In genomic region chr13:34156841-34157365, GRCh38 we compare ENCODE assay signal across 7 cellular contexts.
DNase-seq lines count a peak whose midpoint lies in the region; ATAC-seq, FAIRE-seq and TF ChIP-seq lines count a peak whose summit lies in the region.

No MANE protein-coding gene starts in this region.

- H3K4me1 ChIP-seq in SJSA1 (replicated peaks): peaks cover 41% of the 10 kb centered on the region
- peaks cover 46% of the 10 kb centered on the region for H3K4me1 ChIP-seq in mammary epithelial cell (ENCODE audit: insufficient read depth, low read length)
- peaks cover 21% of the 10 kb centered on the region for H3K4me1 ChIP-seq in HepG2 (ENCODE audit: insufficient read depth, low read length)

- peak overlapping the region; percentile 36 for H2AFZ ChIP-seq in mammary epithelial cell (ENCODE audit: low read depth, low read length)
- no peak overlapping the region for H2AFZ ChIP-seq in HepG2 (ENCODE audit: low read length)

- in situ Hi-C loops in mammary epithelial cell (cut with MboI; ENCODE audit: low sequenced_read_pairs in 2 of 2): no loop called here
- in situ Hi-C loops in HepG2 (cut with HindIII; ENCODE audit: extremely low pct_ligation_motif_present, low pct_unique_long_range_greater_than_20kb): no loop called here

- H3K27me3 ChIP-seq in SJSA1 (replicated peaks) (no peaks in the 10 kb centered on the region), mammary epithelial cell (ENCODE audit: insufficient read depth, low read length) (no peaks in the 10 kb centered on the region), HepG2 (ENCODE audit: control insufficient read depth in 1 of 2, insufficient read depth in 2 of 2, low read length in 2 of 2) (no peaks in the 10 kb centered on the region)

- TF ChIP-seq RAD21 in HepG2 (CRISPR knock-in tag; IDR thresholded peaks at IDR 0.05): no peak

- 3% methylated on average over 11 of the region's 12 CpGs for WGBS in mammary epithelial cell (ENCODE audit: low coverage, missing lambda C conversion rate)
- 15% methylated on average over 12 of the region's 12 CpGs for WGBS in HepG2 (ENCODE audit: low lambda C conversion rate)

- ATAC-seq in GM21825 (IDR thresholded peaks at IDR 0.05; ENCODE audit: unreplicated experiment): peak; percentile 100
- ATAC-seq in HepG2: peak; percentile 99

- TF ChIP-seq CTCF in GM12865 (IDR thresholded peaks at IDR 0.05; ENCODE audit: insufficient read depth, low read depth, low read length, missing control alignments): no peak
- no peak for TF ChIP-seq CTCF in mammary epithelial cell (conservative IDR thresholded peaks at IDR 0.05 in 1 of 2, IDR thresholded peaks at IDR 0.05 in 1 of 2; ENCODE audit: extremely low read depth in 1 of 2, insufficient read depth in 1 of 2, low read depth in 1 of 2, low read length in 2 of 2)
- no peak for TF ChIP-seq CTCF in HepG2 (CRISPR knock-in tag; IDR thresholded peaks at IDR 0.05)

- TF ChIP-seq POLR2A in HepG2 (IDR thresholded peaks at IDR 0.05; ENCODE audit: insufficient read depth in 1 of 2, low read depth in 2 of 2, low read length in 2 of 2): no peak

- CTCF ChIA-PET in mammary epithelial cell (lab: Charles Lee; ENCODE audit: low non-redundant PET): no interaction called here
- CTCF ChIA-PET in HepG2 (lab: Yijun Ruan, JAX; ENCODE audit: low intra/inter-chr PET ratio, low total read pairs): no interaction called here

- BruUV-seq in mammary epithelial cell (replicated peaks; lab: Mats Ljungman, UMichigan) (no TSS peak), HepG2 (replicated peaks; lab: Mats Ljungman, UMichigan) (no TSS peak)

- no peaks in the 10 kb centered on the region for H3K9me3 ChIP-seq in SJSA1 (replicated peaks)
- no peaks in the 10 kb centered on the region for H3K9me3 ChIP-seq in mammary epithelial cell (replicated peaks; ENCODE audit: insufficient read depth, low read length)
- no peaks in the 10 kb centered on the region for H3K9me3 ChIP-seq in HepG2 (ENCODE audit: low read length)

- H3K79me2 ChIP-seq in mammary epithelial cell (ENCODE audit: insufficient read depth, low read length) (no peaks in the 10 kb centered on the region), HepG2 (ENCODE audit: insufficient read depth, low read length) (no peaks in the 10 kb centered on the region)

- H3K27ac ChIP-seq in SJSA1: peak overlapping the region; percentile 93
- peak overlapping the region; percentile 97 for H3K27ac ChIP-seq in mammary epithelial cell (ENCODE audit: insufficient read depth, low read depth, low read length)
- H3K27ac ChIP-seq in HepG2 (ENCODE audit: extremely low read length, insufficient read depth, low read length): no peak overlapping the region

- no peak for TF ChIP-seq EP300 in HepG2 (IDR thresholded peaks at IDR 0.05; ENCODE audit: low read depth in 2 of 2, low read length in 2 of 2)
- TF ChIP-seq EP300 in HepG2 (CRISPR knock-in tag; IDR thresholded peaks at IDR 0.05; ENCODE audit: borderline replicate concordance): no peak

- no peaks in the 10 kb centered on the region for H3K36me3 ChIP-seq in SJSA1
- no peaks in the 10 kb centered on the region for H3K36me3 ChIP-seq in mammary epithelial cell (ENCODE audit: insufficient read depth, low read length)
- no peaks in the 10 kb centered on the region for H3K36me3 ChIP-seq in HepG2 (replicated peaks in 1 of 2; ENCODE audit: control insufficient read depth in 1 of 2, insufficient read depth in 2 of 2, low read length in 2 of 2)

- H4K20me1 ChIP-seq in mammary epithelial cell (ENCODE audit: insufficient read depth, low read length) (no peaks in the 10 kb centered on the region), HepG2 (ENCODE audit: insufficient read depth, low read length) (no peaks in the 10 kb centered on the region)

- H3K9ac ChIP-seq in mammary epithelial cell (ENCODE audit: insufficient read depth, low read length) (peak overlapping the region; percentile 76), HepG2 (ENCODE audit: insufficient read depth, low read depth, low read length) (no peak overlapping the region)

- dilution Hi-C loops in mammary epithelial cell (cut with HindIII; ENCODE audit: low sequenced_read_pairs): no loop called here

- intact Hi-C loops in mammary epithelial cell (cut with micrococcal nuclease): loop anchor here (1.0 to 10.0 kb wide), 3 partner anchors 50 to 248 kb away; no protein-coding TSS in a partner anchor
- intact Hi-C loops in HepG2 (cut with micrococcal nuclease; ENCODE audit: unreplicated experiment): no loop called here

- DNase-seq in GM12865 (ENCODE audit: low read depth) (peak; percentile 92), HuH-7 (ENCODE audit: low spot score) (peak; percentile 23), SJSA1 (ENCODE audit: low read depth in 1 of 2, low spot score in 2 of 2) (peak; percentile 82 to 91), mammary epithelial cell (peak; percentile 97), HepG2 (ENCODE audit: low spot score) (peak; percentile 72)
- DNase-seq in stimulated activated CD8-positive, alpha-beta memory T cell treated with anti-CD3 and anti-CD28 coated beads, Interleukin-7, amount 100 ng/mL, for 24 hours (ENCODE audit: low read depth): peak; percentile 1

- H3K4me2 ChIP-seq in mammary epithelial cell (ENCODE audit: insufficient read depth, low read depth, low read length) (peak overlapping the region; percentile 71), HepG2 (ENCODE audit: low read depth, low read length) (peak overlapping the region; percentile 41; the same call in 1 of the 2 replicates)

- POLR2A ChIA-PET in HepG2 (lab: Yijun Ruan, JAX): no interaction called here

- peak; percentile 8 for FAIRE-seq in HepG2 (lab: Jason Lieb, UNC)

- H3K4me3 ChIP-seq in GM12865 (ENCODE audit: low read depth, low read length) (no peak overlapping the region), SJSA1 (peak overlapping the region; percentile 19), mammary epithelial cell (replicated peaks in 1 of 3; ENCODE audit: insufficient read depth in 1 of 3, low read depth in 2 of 3, low read length in 3 of 3) (no peak overlapping the region), HepG2 (replicated peaks in 1 of 3; ENCODE audit: insufficient read depth in 1 of 3, low read depth in 2 of 3, low read length in 3 of 3) (no peak overlapping the region)

TF ChIP-seq in HepG2, 621 proteins besides CTCF, POLR2A, EP300 and RAD21 (continues in another document):
- TF ChIP-seq ETV5 (CRISPR knock-in tag; IDR thresholded peaks at IDR 0.05; ENCODE audit: borderline replicate concordance): peak; percentile 46; the same call in 1 of the 2 replicates
- no peak for TF ChIP-seq SNRNP70 (IDR thresholded peaks at IDR 0.05; ENCODE audit: low read depth, low read length)
- TF ChIP-seq MXI1 (IDR thresholded peaks at IDR 0.05; ENCODE audit: borderline replicate concordance, low read depth, low read length): peak; percentile 65; the same call in 2 of the 3 replicates
- TF ChIP-seq, protein P1, sequence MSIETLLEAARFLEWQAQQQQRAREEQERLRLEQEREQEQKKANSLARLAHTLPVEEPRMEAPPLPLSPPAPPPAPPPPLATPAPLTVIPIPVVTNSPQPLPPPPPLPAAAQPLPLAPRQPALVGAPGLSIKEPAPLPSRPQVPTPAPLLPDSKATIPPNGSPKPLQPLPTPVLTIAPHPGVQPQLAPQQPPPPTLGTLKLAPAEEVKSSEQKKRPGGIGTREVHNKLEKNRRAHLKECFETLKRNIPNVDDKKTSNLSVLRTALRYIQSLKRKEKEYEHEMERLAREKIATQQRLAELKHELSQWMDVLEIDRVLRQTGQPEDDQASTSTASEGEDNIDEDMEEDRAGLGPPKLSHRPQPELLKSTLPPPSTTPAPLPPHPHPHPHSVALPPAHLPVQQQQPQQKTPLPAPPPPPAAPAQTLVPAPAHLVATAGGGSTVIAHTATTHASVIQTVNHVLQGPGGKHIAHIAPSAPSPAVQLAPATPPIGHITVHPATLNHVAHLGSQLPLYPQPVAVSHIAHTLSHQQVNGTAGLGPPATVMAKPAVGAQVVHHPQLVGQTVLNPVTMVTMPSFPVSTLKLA (IDR thresholded peaks at IDR 0.05): 0 out of 2 replicates have a peak, but pooled peaks have one; percentile 8
- TF ChIP-seq PRDM10 (CRISPR knock-in tag; IDR thresholded peaks at IDR 0.05; ENCODE audit: low read depth): peak; percentile 87

Comparison
In these comparisons a context has a peak if more than half of its experiments do, and no peak if none do; other contexts are left out.
1. DNase-seq: peak in every context shown above with its lines; median percentile 97 in mammary epithelial cell; 92 in GM12865; 86 in SJSA1; 72 in HepG2; 23 in HuH-7; 1 in stimulated activated CD8-positive, alpha-beta memory T cell treated with anti-CD3 and anti-CD28 coated beads, Interleukin-7, amount 100 ng/mL, for 24 hours.